Comparison of ENCODE assay signal across 1 cellular context in genomic region chr19:51016798-51017683, GRCh38.
TF ChIP-seq lines count a peak whose summit lies in the region.

No MANE protein-coding gene starts in this region.

TF ChIP-seq in K562, 482 proteins besides CTCF, POLR2A, EP300 and RAD21 (continued from another document):
- no peak for TF ChIP-seq TOE1 (IDR thresholded peaks at IDR 0.05; ENCODE audit: borderline replicate concordance)
- no peak for TF ChIP-seq TOE1 (CRISPR knock-in tag; IDR thresholded peaks at IDR 0.05; ENCODE audit: borderline replicate concordance, low read depth)
- 0 out of 2 replicates have a peak, but pooled peaks have one; percentile 9 for TF ChIP-seq CXXC5 (CRISPR knock-in tag; IDR thresholded peaks at IDR 0.05)
- TF ChIP-seq CREM (IDR thresholded peaks at IDR 0.05; ENCODE audit: low read depth) = peak; percentile 45; the same call in 1 of the 2 replicates
- TF ChIP-seq ZNF133 (CRISPR knock-in tag; IDR thresholded peaks at IDR 0.05) = peak; percentile 68; the same call in 1 of the 2 replicates
- no peak for TF ChIP-seq ZNF695 (CRISPR knock-in tag; IDR thresholded peaks at IDR 0.05)
- TF ChIP-seq, protein P1, sequence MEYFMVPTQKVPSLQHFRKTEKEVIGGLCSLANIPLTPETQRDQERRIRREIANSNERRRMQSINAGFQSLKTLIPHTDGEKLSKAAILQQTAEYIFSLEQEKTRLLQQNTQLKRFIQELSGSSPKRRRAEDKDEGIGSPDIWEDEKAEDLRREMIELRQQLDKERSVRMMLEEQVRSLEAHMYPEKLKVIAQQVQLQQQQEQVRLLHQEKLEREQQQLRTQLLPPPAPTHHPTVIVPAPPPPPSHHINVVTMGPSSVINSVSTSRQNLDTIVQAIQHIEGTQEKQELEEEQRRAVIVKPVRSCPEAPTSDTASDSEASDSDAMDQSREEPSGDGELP (CRISPR knock-in tag; IDR thresholded peaks at IDR 0.05; ENCODE audit: borderline replicate concordance) = peak; percentile 54; the same call in 1 of the 2 replicates
- TF ChIP-seq ZBTB33 (CRISPR knock-in tag; IDR thresholded peaks at IDR 0.05) = no peak
TF ChIP-seq in K562: peak in this region for 18.
